18 cellular contexts compared by ENCODE assay signal in genomic region chr11:80473562-80473961, GRCh38.
DNase-seq lines count a peak whose midpoint lies in the region; ATAC-seq, FAIRE-seq and TF ChIP-seq lines count a peak whose summit lies in the region.
"Had no signal": no experiment of that assay in that cellular context is flagged by ENCODE, and none has a peak within 500 bp of the region (broad histone marks: within the 10 kb centered on the region; RNA-seq: fewer than 3 reads in every experiment).

No MANE protein-coding gene starts in this region.

- H4K91ac ChIP-seq in H1 (replicated peaks; ENCODE audit: insufficient read length, low read length): no peak overlapping the region

- H3K23me2 ChIP-seq in H1 (ENCODE audit: low read depth, low read length): no peaks in the 10 kb centered on the region

- H3K79me1 ChIP-seq in H1 (ENCODE audit: low read depth, low read length): no peaks in the 10 kb centered on the region

- TF ChIP-seq RAD21 in H1 (IDR thresholded peaks at IDR 0.05 in 1 of 2, conservative IDR thresholded peaks at IDR 0.05 in 1 of 2; ENCODE audit: low read depth in 2 of 2, low read length in 2 of 2): no peak

- H3K23ac ChIP-seq in H1 (ENCODE audit: insufficient read length): no peak overlapping the region

- H3K4me2 ChIP-seq in H1 (ENCODE audit: insufficient read depth in 1 of 2, low read depth in 2 of 2, low read length in 2 of 2): peak overlapping the region in 1 of 2 experiments; percentile 17; a peak in 1 of 4 replicates

- H3K9me3 ChIP-seq in H1 (ENCODE audit: insufficient read depth in 2 of 2, low read depth in 1 of 2, low read length in 1 of 2): no peaks in the 10 kb centered on the region
- no peaks in the 10 kb centered on the region for H3K9me3 ChIP-seq in suprapubic skin
- H3K9me3 ChIP-seq: ascending aorta had no signal

- POLR2A ChIA-PET in H1 (lab: Charles Lee; ENCODE audit: partially characterized antibody): no interaction called here

- no peak for DNase-seq in H1 (ENCODE audit: low read depth in 1 of 2, low spot score in 2 of 2)
- no peak for DNase-seq in suprapubic skin (ENCODE audit: low spot score in 2 of 2)
- DNase-seq in activated CD4-positive, alpha-beta T cell treated with anti-CD3 and anti-CD28 coated beads, Interleukin-2, amount 50 U/mL, for 1 hour: no peak
- DNase-seq in NCI-H2171 treated with DMSO at 0.1 percent for 48 hours (lab: John Stamatoyannopoulos, UW): no peak
- DNase-seq: activated T-cell treated with anti-CD3 and anti-CD28 coated beads, Interleukin-2, amount 50 U/mL, for 4 hours; AML-193; dermis blood vessel endothelial cell; KBM-7; NCI-H2081; stimulated activated CD4-positive, alpha-beta T cell treated with anti-CD3 and anti-CD28 coated beads, Interleukin-4, amount 100 ng/mL, for 1 hour; stimulated activated naive CD8-positive, alpha-beta T cell treated with anti-CD3 and anti-CD28 coated beads, Interleukin-15, amount 100 ng/mL, for 72 hours had no signal

- no peak overlapping the region for H3K9ac ChIP-seq in H1 (replicated peaks in 1 of 4; ENCODE audit: extremely low read depth in 1 of 4, low read depth in 3 of 4, low read length in 3 of 4)

- H3K36me3 ChIP-seq in H1 (ENCODE audit: control insufficient read depth in 2 of 4, insufficient read depth in 4 of 4, low read length in 3 of 4) (no peaks in the 10 kb centered on the region), suprapubic skin (no peaks in the 10 kb centered on the region)
- H3K36me3 ChIP-seq: ascending aorta had no signal

- peak; percentile 42 for FAIRE-seq in H1 (lab: Jason Lieb, UNC)
- FAIRE-seq: keratinocyte had no signal

- H3K4me1 ChIP-seq in H1 (replicated peaks in 1 of 4; ENCODE audit: control insufficient read depth in 3 of 4, insufficient read depth in 4 of 4, low read length in 3 of 4) (peaks cover 0 to 3% (median 1%) of the 10 kb centered on the region in 4 experiments; a peak in 3 of 7 replicates), suprapubic skin (no peaks in the 10 kb centered on the region)
- H3K4me1 ChIP-seq: ascending aorta had no signal

- no peak overlapping the region for H3K27ac ChIP-seq in H1 (ENCODE audit: low read depth, low read length)
- H3K27ac ChIP-seq in suprapubic skin: no peak overlapping the region
- H3K27ac ChIP-seq: ascending aorta had no signal

- no peak overlapping the region for H4K8ac ChIP-seq in H1 (ENCODE audit: extremely low read depth, insufficient read depth, low read length)

- ATAC-seq in GM18870 (IDR thresholded peaks at IDR 0.05; ENCODE audit: unreplicated experiment) (peak; percentile 87), GM21717 (IDR thresholded peaks at IDR 0.05; ENCODE audit: unreplicated experiment) (peak; percentile 94), HG03378 (IDR thresholded peaks at IDR 0.05; ENCODE audit: unreplicated experiment) (peak; percentile 67), GM19452 (IDR thresholded peaks at IDR 0.05; ENCODE audit: unreplicated experiment) (no peak)
- ATAC-seq: activated CD4-positive, CD25-positive, alpha-beta regulatory T cell treated with anti-CD3 and anti-CD28 coated beads, Interleukin-2, amount 50 U/mL, for 24 hours; activated T-cell treated with anti-CD3 and anti-CD28 coated beads, Interleukin-2, amount 50 U/mL, for 4 hours; stimulated activated naive CD8-positive, alpha-beta T cell treated with anti-CD3 and anti-CD28 coated beads, Interleukin-15, amount 100 ng/mL, for 72 hours had no signal

- H3K27me3 ChIP-seq in H1 (replicated peaks in 1 of 4; ENCODE audit: control insufficient read depth in 3 of 4, extremely low read depth in 1 of 4, insufficient read depth in 3 of 4, low read length in 3 of 4) (no peaks in the 10 kb centered on the region), suprapubic skin (no peaks in the 10 kb centered on the region)
- H3K27me3 ChIP-seq: ascending aorta had no signal

- TF ChIP-seq POLR2A in H1 (IDR thresholded peaks at IDR 0.05; ENCODE audit: control extremely low read depth in 1 of 2, low read depth in 2 of 2, low read length in 2 of 2) (no peak), suprapubic skin (IDR thresholded peaks at IDR 0.05) (no peak)

- peak overlapping the region; percentile 63; the same call in 1 of the 2 replicates for H2AFZ ChIP-seq in H1 (ENCODE audit: low read length)

- H4K5ac ChIP-seq in H1 (ENCODE audit: insufficient read length, low read depth, low read length): no peak overlapping the region

- no peak overlapping the region for H2BK12ac ChIP-seq in H1 (ENCODE audit: low read depth, low read length)

- H3K14ac ChIP-seq in H1 (ENCODE audit: insufficient read length): no peak overlapping the region

- 78% methylated on average over 3 of the region's 3 CpGs; no CpG with 5 or more reads in 1 of the 2 experiments for WGBS in H1 (ENCODE audit: extremely low coverage in 1 of 2, insufficient coverage in 1 of 2, insufficient read length in 1 of 2, insufficient replicate concordance in 2 of 2, low coverage in 1 of 2, low lambda C conversion rate in 2 of 2, missing lambda C conversion rate in 1 of 2), 2 experiments
- WGBS in suprapubic skin: 83% methylated on average over 3 of the region's 3 CpGs

- no peaks in the 10 kb centered on the region for H3K79me2 ChIP-seq in H1 (ENCODE audit: control insufficient read depth in 1 of 2, insufficient read depth in 2 of 2, low read length in 2 of 2)

- H3K4ac ChIP-seq in H1 (replicated peaks; ENCODE audit: insufficient read length, low read depth, low read length): no peak overlapping the region

- CTCF ChIA-PET in H1 (lab: Charles Lee; ENCODE audit: partially characterized antibody): interaction anchor here (0.8 kb wide), 1 partner anchor 35 kb away, joined by 3 read pairs; no protein-coding TSS in a partner anchor

- H2BK20ac ChIP-seq in H1 (ENCODE audit: low read length): 0 out of 2 replicates have a peak overlapping the region, but pooled peaks have one; percentile 6

- no peaks in the 10 kb centered on the region for H4K20me1 ChIP-seq in H1 (replicated peaks in 1 of 2; ENCODE audit: control insufficient read depth in 1 of 2, insufficient read depth in 2 of 2, low read length in 2 of 2)

- no peak overlapping the region for H2BK5ac ChIP-seq in H1 (ENCODE audit: low read depth, low read length)

- peak overlapping the region; percentile 51; the same call in 1 of the 2 replicates for H3K18ac ChIP-seq in H1 (ENCODE audit: extremely low read depth, low read length)

- no peak overlapping the region for H2AK5ac ChIP-seq in H1 (ENCODE audit: low read depth, low read length)

- H3K4me3 ChIP-seq in H1 (ENCODE audit: extremely low read depth in 1 of 4, insufficient read depth in 2 of 4, low read depth in 3 of 4, low read length in 4 of 4) (no peak overlapping the region), suprapubic skin (no peak overlapping the region)
- H3K4me3 ChIP-seq: ascending aorta had no signal

- TF ChIP-seq CTCF in H1 (IDR thresholded peaks at IDR 0.05; ENCODE audit: control extremely low read depth in 1 of 3, insufficient read depth in 1 of 3, low read depth in 1 of 3, low read length in 3 of 3) (no peak), suprapubic skin (IDR thresholded peaks at IDR 0.05) (no peak)

- TF ChIP-seq EP300 in H1 (IDR thresholded peaks at IDR 0.05; ENCODE audit: borderline replicate concordance in 1 of 2, low read depth in 2 of 2, low read length in 2 of 2): no peak
- TF ChIP-seq EP300 in suprapubic skin (IDR thresholded peaks at IDR 0.05): no peak

- no peak overlapping the region for H2BK15ac ChIP-seq in H1 (ENCODE audit: low read length)

- H3K56ac ChIP-seq in H1 (replicated peaks; ENCODE audit: insufficient read length, low read depth, low read length): no peak overlapping the region

- no peak overlapping the region for H2BK120ac ChIP-seq in H1 (replicated peaks; ENCODE audit: low read depth, low read length)

TF ChIP-seq in H1, 55 proteins besides CTCF, POLR2A, EP300 and RAD21:
- TF ChIP-seq KDM1A (IDR thresholded peaks at IDR 0.05; ENCODE audit: borderline replicate concordance, low read length) (no peak), HDAC6 (IDR thresholded peaks at IDR 0.05; ENCODE audit: low read depth, low read length) (no peak), NRF1 (IDR thresholded peaks at IDR 0.05; ENCODE audit: low read depth, low read length) (no peak), SAP30 (IDR thresholded peaks at IDR 0.05; ENCODE audit: insufficient read depth, insufficient replicate concordance, low read length) (no peak), CBX8 (IDR thresholded peaks at IDR 0.05; ENCODE audit: borderline replicate concordance, low read depth, low read length) (no peak), BCL11A (IDR thresholded peaks at IDR 0.05; ENCODE audit: low read depth in 2 of 2, low read length in 2 of 2) (no peak), TCF12 (IDR thresholded peaks at IDR 0.05; ENCODE audit: low read depth, low read length) (no peak), CHD2 (IDR thresholded peaks at IDR 0.05; ENCODE audit: low read length) (no peak), SUZ12 (IDR thresholded peaks at IDR 0.05; ENCODE audit: low read length) (no peak), USF2 (IDR thresholded peaks at IDR 0.05; ENCODE audit: low read length) (no peak), KDM4A (IDR thresholded peaks at IDR 0.05; ENCODE audit: low read depth, low read length, severe bottlenecking) (no peak), RBBP5 (IDR thresholded peaks at IDR 0.05; ENCODE audit: borderline replicate concordance, low read depth, low read length) (no peak), POU5F1 (IDR thresholded peaks at IDR 0.05; ENCODE audit: low read depth, low read length) (no peak), TAF1 (IDR thresholded peaks at IDR 0.05; ENCODE audit: low read depth, low read length) (no peak), RFX5 (IDR thresholded peaks at IDR 0.05; ENCODE audit: borderline replicate concordance, low read depth, low read length) (no peak), BRCA1 (IDR thresholded peaks at IDR 0.05; ENCODE audit: low read depth, low read length) (no peak), HDAC2 (IDR thresholded peaks at IDR 0.05; ENCODE audit: borderline replicate concordance in 1 of 2, low read depth in 2 of 2, low read length in 2 of 2) (no peak), CREB1 (IDR thresholded peaks at IDR 0.05) (no peak), SP1 (IDR thresholded peaks at IDR 0.05; ENCODE audit: low read depth, low read length) (no peak)
